ENCODE assay signal across 29 cellular contexts in the genomic region with DNA sequence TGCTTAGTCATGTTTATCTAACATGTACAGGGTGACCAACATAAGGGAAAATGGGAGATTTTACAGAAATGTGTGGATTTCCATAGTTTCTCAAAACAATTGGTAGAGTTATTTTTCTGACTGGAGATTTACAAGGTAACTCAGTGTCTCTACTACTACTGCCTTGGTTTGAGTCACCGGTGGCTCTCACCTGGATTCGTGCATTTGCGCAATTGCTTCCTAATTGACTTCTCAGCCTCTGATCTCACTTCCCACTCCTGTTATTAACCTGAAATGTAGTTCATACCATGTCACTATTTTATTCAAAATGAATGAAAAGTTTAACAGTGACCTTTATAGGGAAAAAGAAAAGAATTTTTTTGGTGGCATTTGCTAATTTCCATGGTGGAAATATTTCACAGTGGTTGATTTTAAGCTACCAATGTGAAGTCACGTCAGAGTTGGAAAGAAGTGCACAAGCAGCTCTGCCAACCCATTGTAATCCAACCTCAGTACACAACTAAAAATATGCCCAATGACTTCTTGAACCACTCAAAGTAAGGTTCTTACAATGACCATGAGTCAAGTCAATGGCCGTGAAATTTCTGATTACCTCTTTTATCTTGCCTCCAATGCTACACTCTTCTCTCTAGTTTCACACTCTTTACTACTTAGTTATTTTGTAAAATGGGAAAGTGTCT.
"Had no signal": no experiment of that assay in that cellular context is flagged by ENCODE, and none has a peak within 500 bp of the region (broad histone marks: within the 10 kb centered on the region; RNA-seq: fewer than 3 reads in every experiment).

No MANE protein-coding gene starts in this region.

- H3K36me3 ChIP-seq: left ventricle myocardium inferior, neutrophil, stomach, thyroid gland had no signal

- H3K4me3 Mint-ChIP-seq: activated CD4-positive, alpha-beta T cell treated with anti-CD3 and anti-CD28 coated beads for 36 hours; activated naive CD8-positive, alpha-beta T cell; activated T-cell treated with anti-CD3 and anti-CD28 coated beads, Interleukin-2, amount 50 U/mL, for 72 hours; brain; mesothelial cell of epicardium; naive B cell; nephron progenitor cell; stimulated activated memory B cell treated with anti-CD40 and anti-IgM and Interleukin-4, amounts not matched to agents 10 μg/mL and 1 μg/mL and 100 μg/mL, for 72 hours; T-helper 2 cell treated with Interferon-gamma antibody and Interleukin-4, amounts not matched to agents 5 μg/mL and 100 μg/mL, for 36 hours had no signal

- H3K27ac ChIP-seq: coronary artery, dorsolateral prefrontal cortex, left ventricle myocardium inferior, neutrophil, skin epidermis, stomach, thyroid gland had no signal

- H3K4me3 ChIP-seq: coronary artery, dorsolateral prefrontal cortex, left ventricle myocardium inferior, skin epidermis, stomach, thyroid gland had no signal

- ATAC-seq: sciatic nerve had no signal

- H3K4me1 Mint-ChIP-seq: stimulated activated memory B cell treated with anti-CD40 and anti-IgM and Interleukin-4, amounts not matched to agents 10 μg/mL and 1 μg/mL and 100 μg/mL, for 72 hours had no signal

- DNase-seq: activated CD4-positive, alpha-beta T cell treated with anti-CD3 and anti-CD28 coated beads for 36 hours; activated CD4-positive, alpha-beta T cell treated with anti-CD3 and anti-CD28 coated beads, Interleukin-2, amount 50 U/mL, for 4 hours; activated CD4-positive, CD25-positive, alpha-beta regulatory T cell; activated effector memory CD4-positive, alpha-beta T cell treated with Interleukin-2 at 50 U/mL for 16 hours; activated naive CD4-positive, alpha-beta T cell treated with Interleukin-2 at 50 U/mL for 16 hours; activated T-cell treated with anti-CD3 and anti-CD28 coated beads for 4 hours; activated T-cell treated with anti-CD3 and anti-CD28 coated beads, Interleukin-2, amount 50 U/mL, for 72 hours; anterior cingulate cortex; dorsolateral prefrontal cortex; effector memory CD4-positive, alpha-beta T cell; foreskin fibroblast; left ventricle myocardium inferior; naive B cell; nephron progenitor cell; retina; stimulated activated CD4-positive, alpha-beta T cell treated with anti-CD3 and anti-CD28 coated beads, Interleukin-12 subunit alpha, Interleukin-12 subunit beta, amount 100 ng/mL, for 4 hours; stimulated activated CD4-positive, alpha-beta T cell treated with anti-CD3 and anti-CD28 coated beads, Interleukin-4, amount 100 ng/mL, for 24 hours; stomach; T-helper 1 cell; thyroid gland had no signal

- H3K9me3 ChIP-seq: left ventricle myocardium inferior, neutrophil, stomach, thyroid gland had no signal

- H3K9me3 Mint-ChIP-seq: activated T-cell treated with anti-CD3 and anti-CD28 coated beads, Interleukin-2, amount 50 U/mL, for 72 hours; mesothelial cell of epicardium; naive B cell; nephron progenitor cell; stimulated activated memory B cell treated with anti-CD40 and anti-IgM and Interleukin-4, amounts not matched to agents 10 μg/mL and 1 μg/mL and 100 μg/mL, for 72 hours; T-helper 2 cell treated with Interferon-gamma antibody and Interleukin-4, amounts not matched to agents 5 μg/mL and 100 μg/mL, for 36 hours had no signal

- H3K27me3 ChIP-seq: dorsolateral prefrontal cortex, neutrophil, stomach, thyroid gland had no signal

- H3K27ac Mint-ChIP-seq: activated CD4-positive, alpha-beta T cell treated with anti-CD3 and anti-CD28 coated beads for 36 hours; activated naive CD8-positive, alpha-beta T cell; activated T-cell treated with anti-CD3 and anti-CD28 coated beads, Interleukin-2, amount 50 U/mL, for 72 hours; brain; mesothelial cell of epicardium; naive B cell; nephron progenitor cell; stimulated activated memory B cell treated with anti-CD40 and anti-IgM and Interleukin-4, amounts not matched to agents 10 μg/mL and 1 μg/mL and 100 μg/mL, for 72 hours; T-helper 2 cell treated with Interferon-gamma antibody and Interleukin-4, amounts not matched to agents 5 μg/mL and 100 μg/mL, for 36 hours had no signal

- H3K36me3 Mint-ChIP-seq: activated naive CD8-positive, alpha-beta T cell; brain; mesothelial cell of epicardium; naive B cell; stimulated activated memory B cell treated with anti-CD40 and anti-IgM and Interleukin-4, amounts not matched to agents 10 μg/mL and 1 μg/mL and 100 μg/mL, for 72 hours had no signal

- H3K4me1 ChIP-seq: left ventricle myocardium inferior, thyroid gland had no signal
